ENCODE assay signal across 8 cellular contexts in genomic region chr5:174323878-174324281, GRCh38.
A peak's percentile ranks its signal among the peaks of the same experiment; 100 is the strongest.
DNase-seq lines count a peak whose midpoint lies in the region; ATAC-seq and TF ChIP-seq lines count a peak whose summit lies in the region.

No MANE protein-coding gene starts in this region.

- H3K27me3 Mint-ChIP-seq in activated CD4-positive, alpha-beta T cell treated with anti-CD3 and anti-CD28 coated beads, Interleukin-2, amount 10 ng/mL, durations not matched to agents 7 days and 5 days: peaks cover 9% of the 10 kb centered on the region

- H3K27me3 ChIP-seq in RWPE2 (ENCODE audit: insufficient read depth, poor library complexity, severe bottlenecking): peaks cover 30% of the 10 kb centered on the region

- peaks cover 6% of the 10 kb centered on the region for H3K4me1 ChIP-seq in RWPE2 (ENCODE audit: insufficient read depth, poor library complexity, severe bottlenecking)

- H3K27ac ChIP-seq in RWPE2 (ENCODE audit: poor library complexity, severe bottlenecking): no peak overlapping the region

- H3K36me3 Mint-ChIP-seq in activated CD4-positive, alpha-beta T cell treated with anti-CD3 and anti-CD28 coated beads, Interleukin-2, amount 10 ng/mL, durations not matched to agents 7 days and 5 days (ENCODE audit: low read depth): no peaks in the 10 kb centered on the region

- TF ChIP-seq CTCF in RWPE2 (IDR thresholded peaks at IDR 0.05; ENCODE audit: poor library complexity, severe bottlenecking): no peak

- H3K36me3 ChIP-seq in RWPE2 (ENCODE audit: low read depth): no peaks in the 10 kb centered on the region

- peaks cover 3% of the 10 kb centered on the region for H3K4me1 Mint-ChIP-seq in activated CD4-positive, alpha-beta T cell treated with anti-CD3 and anti-CD28 coated beads, Interleukin-2, amount 10 ng/mL, durations not matched to agents 7 days and 5 days

- no peak overlapping the region for H3K4me3 Mint-ChIP-seq in activated CD4-positive, alpha-beta T cell treated with anti-CD3 and anti-CD28 coated beads, Interleukin-2, amount 10 ng/mL, durations not matched to agents 7 days and 5 days

- CTCF ChIA-PET in activated CD4-positive, alpha-beta T cell treated with anti-CD3 and anti-CD28 coated beads, Interleukin-2, amount 10 ng/mL, durations not matched to agents 7 days and 5 days (lab: Charles Lee): interaction anchor here (1.3 kb wide), 1 partner anchor 10 kb away, joined by 3 read pairs; no protein-coding TSS in a partner anchor

- no peak overlapping the region for H3K4me3 ChIP-seq in RWPE2 (ENCODE audit: severe bottlenecking)

- ATAC-seq in GM18511 (IDR thresholded peaks at IDR 0.05; ENCODE audit: unreplicated experiment) (peak; percentile 79), HG03342 (IDR thresholded peaks at IDR 0.05; ENCODE audit: unreplicated experiment) (peak; percentile 85), RWPE2 (ENCODE audit: low read depth) (peak; percentile 63), GM18870 (IDR thresholded peaks at IDR 0.05; ENCODE audit: unreplicated experiment) (no peak)

- DNase-seq in Ammon's horn (ENCODE audit: low spot score) (peak; percentile 58), RWPE2 (ENCODE audit: low spot score) (no peak), hypothalamus (lab: John Stamatoyannopoulos, UW) (peak in 36 of 51 donors; percentile 8 to 65 (median 26))
- no peak for DNase-seq in activated CD8-positive, alpha-beta memory T cell treated with anti-CD3 and anti-CD28 coated beads, Interleukin-2, amount 50 U/mL, for 48 hours
- no peak for DNase-seq in activated CD4-positive, alpha-beta T cell treated with anti-CD3 and anti-CD28 coated beads, Interleukin-2, amount 10 ng/mL, durations not matched to agents 7 days and 5 days

- H3K9me3 Mint-ChIP-seq in activated CD4-positive, alpha-beta T cell treated with anti-CD3 and anti-CD28 coated beads, Interleukin-2, amount 10 ng/mL, durations not matched to agents 7 days and 5 days: no peaks in the 10 kb centered on the region

- POLR2A ChIA-PET in activated CD4-positive, alpha-beta T cell treated with anti-CD3 and anti-CD28 coated beads, Interleukin-2, amount 10 ng/mL, durations not matched to agents 7 days and 5 days (lab: Charles Lee): no interaction called here

- no peak overlapping the region for H3K27ac Mint-ChIP-seq in activated CD4-positive, alpha-beta T cell treated with anti-CD3 and anti-CD28 coated beads, Interleukin-2, amount 10 ng/mL, durations not matched to agents 7 days and 5 days

- H3K9me3 ChIP-seq in RWPE2 (ENCODE audit: severe bottlenecking): no peaks in the 10 kb centered on the region

Comparison
In these comparisons a context has a peak if more than half of its experiments do, and no peak if none do; other contexts are left out.
1. DNase-seq: peak in Ammon's horn (single experiment) and hypothalamus (36 of 51); none in RWPE2 (single experiment), activated CD8-positive, alpha-beta memory T cell treated with anti-CD3 and anti-CD28 coated beads, Interleukin-2, amount 50 U/mL, for 48 hours (single experiment) and activated CD4-positive, alpha-beta T cell treated with anti-CD3 and anti-CD28 coated beads, Interleukin-2, amount 10 ng/mL, durations not matched to agents 7 days and 5 days (single experiment).